10 cellular contexts compared by ENCODE assay signal in genomic region chr3:141052570-141053069, GRCh38. TPM values are rescaled to one million over a fixed set of nuclear protein-coding genes. Genes with fewer than 3 reads are reported as not detected.
A peak's percentile ranks its signal among the peaks of the same experiment; 100 is the strongest.
DNase-seq lines count a peak whose midpoint lies in the region; ATAC-seq and TF ChIP-seq lines count a peak whose summit lies in the region.
"Had no signal": no experiment of that assay in that cellular context is flagged by ENCODE, and none has a peak within 500 bp of the region (broad histone marks: within the 10 kb centered on the region; RNA-seq: fewer than 3 reads in every experiment).

No MANE protein-coding gene starts in this region.

- H3K4me1 Mint-ChIP-seq in H9, result peaks cover 22 to 25% of the 10 kb centered on the region in 2 experiments
- no peaks in the 10 kb centered on the region for H3K4me1 Mint-ChIP-seq in Caco-2 (ENCODE audit: low read depth, unreplicated experiment)

- no peak overlapping the region for H2BK12ac ChIP-seq in H9 (ENCODE audit: insufficient read length, low read depth, low read length)

- H3K14ac ChIP-seq in H9 (ENCODE audit: insufficient read depth, low read length), result no peak overlapping the region

- H3K4me1 ChIP-seq in H9 (ENCODE audit: insufficient read depth, low read length), result no peaks in the 10 kb centered on the region
- H3K4me1 ChIP-seq in heart right ventricle, result peaks cover 5 to 43% (median 20%) of the 10 kb centered on the region in 9 donors
- peaks cover 8% of the 10 kb centered on the region for H3K4me1 ChIP-seq in psoas muscle
- no peaks in the 10 kb centered on the region for H3K4me1 ChIP-seq in Caco-2

- WGBS in H9 (ENCODE audit: extremely low coverage, insufficient read length, low lambda C conversion rate), result no CpG with 5 or more reads among the region's 32 CpGs
- 0 to 1% methylated on average over 32 of the region's 32 CpGs for WGBS in heart right ventricle, 2 donors
- WGBS in psoas muscle, 3 donors, result 1 to 4% (median 2%) methylated on average over 28 to 32 of the region's 32 CpGs

- no peak overlapping the region for H3K56ac ChIP-seq in H9 (ENCODE audit: insufficient read length, low read depth, low read length)

- H3K79me2 ChIP-seq in H9 (ENCODE audit: insufficient read depth, low read length), result no peaks in the 10 kb centered on the region; the same call in 1 of the 2 replicates

- H3K18ac ChIP-seq in H9 (ENCODE audit: insufficient read length, low read depth, low read length), result no peak overlapping the region

- peak; percentile 16 to 59 (median 41) for ATAC-seq in heart right ventricle
- peak in 1 of 4 donors; percentile 12 for ATAC-seq in psoas muscle

- peak overlapping the region; percentile 77 to 97 for H3K4me3 Mint-ChIP-seq in H9
- H3K4me3 Mint-ChIP-seq in Caco-2 (ENCODE audit: unreplicated experiment), result no peak overlapping the region

- H2BK15ac ChIP-seq in H9 (ENCODE audit: low read depth, low read length), result no peak overlapping the region

- no peak overlapping the region for H2BK20ac ChIP-seq in H9 (ENCODE audit: low read depth, low read length, poor library complexity, severe bottlenecking)

- H3K27ac Mint-ChIP-seq in H9 (peak overlapping the region in 1 of 3 experiments; percentile 86; a peak in 2 of 7 replicates), Caco-2 (ENCODE audit: unreplicated experiment) (no peak overlapping the region)

- H3K4me3 ChIP-seq in heart right ventricle (peak overlapping the region; percentile 25 to 70 (median 58)), psoas muscle (peak overlapping the region; percentile 66), Caco-2 (ENCODE audit: low read depth, low read length) (no peak overlapping the region)

- BruUV-seq in Caco-2 (replicated peaks; lab: Mats Ljungman, UMichigan), result no TSS peak

- H3K27me3 ChIP-seq in H9 (ENCODE audit: insufficient read depth, low read length), result peaks cover 5% of the 10 kb centered on the region; the same call in 1 of the 2 replicates
- peaks cover 0 to 71% (median 25%) of the 10 kb centered on the region in 7 donors for H3K27me3 ChIP-seq in heart right ventricle
- H3K27me3 ChIP-seq in psoas muscle (ENCODE audit: insufficient read depth in 3 of 3, low read length in 2 of 3), result peaks cover 0 to 12% (median 0%) of the 10 kb centered on the region in 3 donors
- H3K27me3 ChIP-seq in Caco-2 (replicated peaks; ENCODE audit: control insufficient read depth, insufficient read depth, low read length), result no peaks in the 10 kb centered on the region

- H3K27ac ChIP-seq in H9 (ENCODE audit: insufficient read length, low read depth, low read length), result no peak overlapping the region
- H3K27ac ChIP-seq in heart right ventricle, result peak overlapping the region in 7 of 10 donors; percentile 15 to 84 (median 81)
- no peak overlapping the region for H3K27ac ChIP-seq in psoas muscle

- no peak overlapping the region for H4K5ac ChIP-seq in H9 (ENCODE audit: insufficient read length, low read depth, low read length)

- peak; percentile 63 for DNase-seq in H9
- DNase-seq in NCI-H69 (lab: John Stamatoyannopoulos, UW), result peak; percentile 69
- peak in 1 of 2 donors; percentile 49 for DNase-seq in heart right ventricle
- DNase-seq in psoas muscle, result peak; percentile 44 to 75
- DNase-seq in NCI-H1048 (lab: John Stamatoyannopoulos, UW), result no peak
- no peak for DNase-seq in epidermal melanocyte (ENCODE audit: insufficient read length, low spot score)
- DNase-seq in Caco-2, result no peak
- no peak for DNase-seq in cerebellum (ENCODE audit: low spot score)
- DNase-seq: activated CD4-positive, alpha-beta T cell treated with anti-CD3 and anti-CD28 coated beads, Interleukin-2, amount 50 U/mL, for 1 hour had no signal

- CTCF ChIA-PET in Caco-2 (lab: Charles Lee), result no interaction called here

- no peak overlapping the region for H2AK5ac ChIP-seq in H9 (ENCODE audit: insufficient read length, low read length)

- peak overlapping the region; percentile 44 for H3K9ac ChIP-seq in H9 (ENCODE audit: extremely low read depth, insufficient read length, low read length)

- H3T11ph ChIP-seq in H9 (ENCODE audit: low read length), result no peak overlapping the region

- peaks cover 0 to 7% (median 0%) of the 10 kb centered on the region in 3 experiments; a peak in 2 of 7 replicates for H3K36me3 Mint-ChIP-seq in H9 (ENCODE audit: insufficient read depth in 1 of 3, low read depth in 3 of 3)
- H3K36me3 Mint-ChIP-seq in Caco-2 (ENCODE audit: insufficient read depth, unreplicated experiment), result no peaks in the 10 kb centered on the region

- H2AFZ ChIP-seq in H9 (ENCODE audit: low read length), result no peak overlapping the region

- H4K20me1 ChIP-seq in H9 (ENCODE audit: control insufficient read depth, insufficient read depth, insufficient read length), result no peaks in the 10 kb centered on the region

- H4K91ac ChIP-seq in H9 (ENCODE audit: insufficient read length, low read depth, low read length), result no peak overlapping the region

- H3K9me3 Mint-ChIP-seq in H9 (no peaks in the 10 kb centered on the region; a peak in 2 of 5 replicates), Caco-2 (ENCODE audit: unreplicated experiment) (no peaks in the 10 kb centered on the region)

- no peaks in the 10 kb centered on the region for H3K36me3 ChIP-seq in heart right ventricle
- no peaks in the 10 kb centered on the region for H3K36me3 ChIP-seq in psoas muscle (ENCODE audit: insufficient read depth in 1 of 2, low read depth in 1 of 2)
- H3K36me3 ChIP-seq in Caco-2 (ENCODE audit: control insufficient read depth, insufficient read depth, low read length), result no peaks in the 10 kb centered on the region

- no peak overlapping the region for H2BK120ac ChIP-seq in H9 (ENCODE audit: low read depth, low read length, poor library complexity, severe bottlenecking)

- H4K8ac ChIP-seq in H9 (replicated peaks; ENCODE audit: insufficient read length, low read depth, low read length), result no peak overlapping the region

- no peaks in the 10 kb centered on the region for H3K79me1 ChIP-seq in H9 (ENCODE audit: insufficient read depth, low read depth, low read length, poor library complexity, severe bottlenecking)

- H3K4ac ChIP-seq in H9 (ENCODE audit: low read depth, low read length), result no peak overlapping the region

- no peak overlapping the region for H2BK5ac ChIP-seq in H9 (ENCODE audit: insufficient read length, low read length)

- peak overlapping the region; percentile 96 for H3K4me2 ChIP-seq in H9 (ENCODE audit: insufficient read depth, insufficient read length, low read length)

- POLR2A ChIA-PET in Caco-2 (lab: Charles Lee), result interaction anchor here (0.6 kb wide), 1 partner anchor 162 kb away, joined by 16 read pairs; no protein-coding TSS in a partner anchor

- peaks cover 76% of the 10 kb centered on the region for H3K27me3 Mint-ChIP-seq in H9 (ENCODE audit: low read depth)
- peaks cover 7% of the 10 kb centered on the region for H3K27me3 Mint-ChIP-seq in Caco-2 (ENCODE audit: insufficient read depth, unreplicated experiment)

- H3K23me2 ChIP-seq in H9 (ENCODE audit: insufficient read length, low read depth, low read length, poor library complexity, severe bottlenecking), result peaks cover 23% of the 10 kb centered on the region

- TF ChIP-seq CTCF in H9 (conservative IDR thresholded peaks at IDR 0.05) (no peak), heart right ventricle (IDR thresholded peaks at IDR 0.05) (no peak), psoas muscle (IDR thresholded peaks at IDR 0.05) (no peak), Caco-2 (IDR thresholded peaks at IDR 0.05; ENCODE audit: insufficient read depth in 1 of 2, low read depth in 1 of 2, low read length in 1 of 2, severe bottlenecking in 1 of 2, unreplicated experiment in 1 of 2) (no peak)

- no peaks in the 10 kb centered on the region for H3K9me3 ChIP-seq in H9 (ENCODE audit: control insufficient read depth, low read depth, low read length)
- no peaks in the 10 kb centered on the region for H3K9me3 ChIP-seq in heart right ventricle
- no peaks in the 10 kb centered on the region for H3K9me3 ChIP-seq in psoas muscle
- H3K9me3 ChIP-seq in Caco-2, result no peaks in the 10 kb centered on the region

- H3K23ac ChIP-seq in H9 (ENCODE audit: insufficient read length, low read depth, low read length), result no peak overlapping the region

- intact Hi-C loops in heart right ventricle (cut with DNase I) (loop anchor here in 5 of 10 donors (5.0 kb wide), 2 partner anchors 50 to 55 kb away; no protein-coding TSS in a partner anchor), psoas muscle (cut with DNase I) (loop anchor here (5.0 kb wide), 2 partner anchors 35 to 50 kb away; no protein-coding TSS in a partner anchor), Caco-2 (cut with micrococcal nuclease; ENCODE audit: unreplicated experiment) (no loop called here)

RNA-seq across cellular contexts. Expression of gene SPSB4, which starts 1.5 kb away (rescaled TPM):
- 6.0 and 6.2 TPM in 2 replicates for total RNA-seq in H9 (2021)
- total RNA-seq in heart right ventricle, result 1 to 10 TPM; 2.1 to 8.7 (median 4.7) TPM
- 1 to 10 TPM; 2.1 to 2.3 TPM for polyA plus RNA-seq in heart right ventricle
- 1 to 10 TPM in 1 of 4 donors, under 1 TPM in 3; 0.40 to 1.9 (median 0.59) TPM for total RNA-seq in psoas muscle
- polyA plus RNA-seq in psoas muscle, result 1 to 10 TPM in 1 of 3 donors, under 1 TPM in 2; 0.39 to 1.1 (median 0.41) TPM
- total RNA-seq in Caco-2 (2022), result not detected in 2 replicates
- 12.7 TPM for total RNA-seq in cerebellum
- total RNA-seq: renal cortical epithelial cell had no signal

Comparison
In these comparisons a context has a peak if more than half of its experiments do, and no peak if none do; other contexts are left out.
1. DNase-seq: peak in H9 (single experiment), NCI-H69 (single experiment) and psoas muscle (2 of 2); none in NCI-H1048 (single experiment), epidermal melanocyte (single experiment), Caco-2 (0 of 2) and cerebellum (single experiment).
2. H3K27ac ChIP-seq: peak in heart right ventricle (7 of 10); none in H9 (single experiment) and psoas muscle (single experiment).